In the genomic region with DNA sequence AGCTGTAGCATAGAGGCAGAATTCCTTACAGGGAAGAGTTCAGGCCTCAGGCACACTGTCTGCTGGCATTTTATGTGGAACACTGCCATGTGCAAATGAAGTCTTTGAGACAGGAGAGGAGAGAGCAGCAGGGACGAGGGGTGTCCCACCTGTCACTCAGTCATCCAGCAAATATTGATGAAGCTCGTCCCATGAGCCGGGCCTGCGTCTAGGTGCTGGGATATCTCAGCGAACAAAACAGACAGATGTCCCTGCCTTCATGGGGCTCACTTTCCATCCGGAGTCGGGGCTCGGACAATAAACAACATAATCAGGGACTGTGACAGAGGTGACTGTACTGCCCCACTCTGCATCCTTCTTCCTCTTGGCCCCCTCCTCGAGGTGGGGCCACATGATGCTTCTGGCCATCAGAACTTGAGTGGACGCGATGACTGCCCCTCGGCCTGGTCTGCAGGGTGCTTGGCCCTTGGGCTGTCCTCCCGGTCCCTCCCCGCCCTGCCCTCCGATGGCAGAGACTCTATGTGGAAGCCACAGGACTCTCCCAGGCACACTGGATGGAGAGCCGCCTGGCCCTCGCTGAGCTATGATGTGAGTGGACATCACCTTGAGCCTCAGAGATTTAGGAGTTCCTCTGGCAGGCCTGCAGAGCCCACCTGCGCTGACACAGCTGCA, we compare ENCODE assay signal across 9 cellular contexts.
DNase-seq lines count a peak whose midpoint lies in the region; ATAC-seq and TF ChIP-seq lines count a peak whose summit lies in the region.
"Had no signal": no experiment of that assay in that cellular context is flagged by ENCODE, and none has a peak within 500 bp of the region (broad histone marks: within the 10 kb centered on the region; RNA-seq: fewer than 3 reads in every experiment).

No MANE protein-coding gene starts in this region.

- DNase-seq in Calu3: no peak
- no peak for DNase-seq in T-helper 17 cell
- DNase-seq in esophagus squamous epithelium (lab: John Stamatoyannopoulos, UW): no peak
- DNase-seq in AG08395 (ENCODE audit: low spot score): no peak
- no peak for DNase-seq in NCI-H1694 treated with DMSO at 0.1 percent for 48 hours (lab: John Stamatoyannopoulos, UW)
- DNase-seq: NCI-H1417 treated with DMSO at 0.1 percent for 48 hours had no signal

- peak overlapping the region in 2 of 3 donors; percentile 42 to 71 for H3K9ac ChIP-seq in skeletal muscle tissue (ENCODE audit: low read depth in 1 of 3, low read length in 3 of 3)

- no peaks in the 10 kb centered on the region for H3K9me3 Mint-ChIP-seq in Calu3 (ENCODE audit: low read depth, unreplicated experiment)

- TF ChIP-seq POLR2A in esophagus squamous epithelium (IDR thresholded peaks at IDR 0.05): no peak

- H3K27ac ChIP-seq in esophagus squamous epithelium: peak overlapping the region; percentile 67 to 92 (median 78)
- H3K27ac ChIP-seq in skeletal muscle tissue (ENCODE audit: low read depth, low read length): peak overlapping the region; percentile 76

- H3K27me3 Mint-ChIP-seq in Calu3 (ENCODE audit: unreplicated experiment) (no peaks in the 10 kb centered on the region), T-helper 17 cell (no peaks in the 10 kb centered on the region)

- H3K4me3 ChIP-seq in esophagus squamous epithelium (no peak overlapping the region), skeletal muscle tissue (ENCODE audit: low read length in 3 of 3) (peak overlapping the region in 2 of 3 donors; percentile 11 to 24)

- H3K4me1 Mint-ChIP-seq in Calu3 (ENCODE audit: low read depth, unreplicated experiment) (peaks cover 55% of the 10 kb centered on the region), T-helper 17 cell (peaks cover 49% of the 10 kb centered on the region)

- peaks cover 8 to 79% (median 24%) of the 10 kb centered on the region in 3 donors for H3K4me1 ChIP-seq in esophagus squamous epithelium
- H3K4me1 ChIP-seq in skeletal muscle tissue (ENCODE audit: control insufficient read depth in 3 of 3, insufficient read depth in 3 of 3, low read length in 3 of 3): peaks cover 60 to 66% (median 61%) of the 10 kb centered on the region in 3 donors

- H3K36me3 Mint-ChIP-seq in Calu3 (ENCODE audit: insufficient read depth, unreplicated experiment) (peaks cover 54% of the 10 kb centered on the region), T-helper 17 cell (ENCODE audit: low read depth) (no peaks in the 10 kb centered on the region)

- H3K4me3 Mint-ChIP-seq in Calu3 (ENCODE audit: low read depth, unreplicated experiment) (peak overlapping the region; percentile 58), T-helper 17 cell (peak overlapping the region; percentile 90)

- peaks cover 0 to 20% (median 0%) of the 10 kb centered on the region in 3 donors for H3K36me3 ChIP-seq in esophagus squamous epithelium
- H3K36me3 ChIP-seq in skeletal muscle tissue (ENCODE audit: control insufficient read depth in 3 of 3, insufficient read depth in 3 of 3, low read length in 3 of 3): no peaks in the 10 kb centered on the region

- peak overlapping the region; percentile 77 for H3K27ac Mint-ChIP-seq in Calu3 (ENCODE audit: unreplicated experiment)
- peak overlapping the region; percentile 98 for H3K27ac Mint-ChIP-seq in T-helper 17 cell

- CTCF ChIA-PET in Calu3 (lab: Charles Lee): interaction anchor here (0.8 to 3.2 kb wide), 24 partner anchors 8 to 268 kb away, joined by 3 to 28 read pairs (median 5); partner anchors contain the start of gene MBP

- no peak for ATAC-seq in T-helper 17 cell
- ATAC-seq in HG03108 (IDR thresholded peaks at IDR 0.05; ENCODE audit: unreplicated experiment): no peak
- no peak for ATAC-seq in GM18868 (IDR thresholded peaks at IDR 0.05; ENCODE audit: unreplicated experiment)

- intact Hi-C loops in Calu3 (cut with micrococcal nuclease; ENCODE audit: unreplicated experiment) (loop anchor here (1.0 to 2.0 kb wide), 5 partner anchors 12 to 251 kb away; no protein-coding TSS in a partner anchor), esophagus squamous epithelium (cut with DNase I) (no loop called here)

- no TSS peak for BruUV-seq in Calu3 (replicated peaks; lab: Mats Ljungman, UMichigan)

- no peaks in the 10 kb centered on the region for H3K27me3 ChIP-seq in esophagus squamous epithelium
- H3K27me3 ChIP-seq in skeletal muscle tissue (ENCODE audit: control insufficient read depth in 3 of 3, insufficient read depth in 3 of 3, low read length in 3 of 3): no peaks in the 10 kb centered on the region

- H3K9me3 ChIP-seq in T-helper 17 cell (ENCODE audit: control insufficient read depth, low read length, poor library complexity, severe bottlenecking) (no peaks in the 10 kb centered on the region), esophagus squamous epithelium (no peaks in the 10 kb centered on the region), skeletal muscle tissue (ENCODE audit: control insufficient read depth in 3 of 3, low read length in 3 of 3) (no peaks in the 10 kb centered on the region)

- WGBS in esophagus squamous epithelium, 2 donors: 78% methylated on average over 7 to 8 of the region's 18 CpGs

- no peak for TF ChIP-seq CTCF in Calu3 (IDR thresholded peaks at IDR 0.05; ENCODE audit: unreplicated experiment)
- TF ChIP-seq CTCF in esophagus squamous epithelium (IDR thresholded peaks at IDR 0.05): no peak

Comparison
In these comparisons a context has a peak if more than half of its experiments do, and no peak if none do; other contexts are left out.
1. H3K4me3 ChIP-seq: peak in skeletal muscle tissue (2 of 3); none in esophagus squamous epithelium (0 of 4).